1 cellular context compared by ENCODE assay signal in genomic region chr10:60526024-60526585, GRCh38.
A peak's percentile ranks its signal among the peaks of the same experiment; 100 is the strongest.
TF ChIP-seq lines count a peak whose summit lies in the region.

No MANE protein-coding gene starts in this region.

TF ChIP-seq in SK-N-SH, 30 proteins besides CTCF, POLR2A, EP300 and RAD21 (continued from another document):
- TF ChIP-seq REST (IDR thresholded peaks at IDR 0.05; ENCODE audit: low read depth, low read length) (no peak), RCOR1 (IDR thresholded peaks at IDR 0.05; ENCODE audit: low read length) (no peak), PBX3 (IDR thresholded peaks at IDR 0.05) (peak; percentile 96), YY1 (IDR thresholded peaks at IDR 0.05; ENCODE audit: low read depth) (no peak), RFX5 (IDR thresholded peaks at IDR 0.05; ENCODE audit: low read length) (no peak), JUND (IDR thresholded peaks at IDR 0.05) (peak; percentile 86), RXRA (IDR thresholded peaks at IDR 0.05; ENCODE audit: borderline replicate concordance, low read depth) (no peak)
- TF ChIP-seq, protein P1, sequence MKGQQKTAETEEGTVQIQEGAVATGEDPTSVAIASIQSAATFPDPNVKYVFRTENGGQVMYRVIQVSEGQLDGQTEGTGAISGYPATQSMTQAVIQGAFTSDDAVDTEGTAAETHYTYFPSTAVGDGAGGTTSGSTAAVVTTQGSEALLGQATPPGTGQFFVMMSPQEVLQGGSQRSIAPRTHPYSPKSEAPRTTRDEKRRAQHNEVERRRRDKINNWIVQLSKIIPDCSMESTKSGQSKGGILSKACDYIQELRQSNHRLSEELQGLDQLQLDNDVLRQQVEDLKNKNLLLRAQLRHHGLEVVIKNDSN (IDR thresholded peaks at IDR 0.05; ENCODE audit: borderline replicate concordance, low read depth), result no peak
